Comparison of ENCODE assay signal across 15 cellular contexts in genomic region chr12:25328082-25328712, GRCh38.
DNase-seq lines count a peak whose midpoint lies in the region; ATAC-seq and TF ChIP-seq lines count a peak whose summit lies in the region.
"Had no signal": no experiment of that assay in that cellular context is flagged by ENCODE, and none has a peak within 500 bp of the region (broad histone marks: within the 10 kb centered on the region; RNA-seq: fewer than 3 reads in every experiment).

No MANE protein-coding gene starts in this region.

- H3K27ac ChIP-seq in A673 (ENCODE audit: low read depth, low read length, poor library complexity, severe bottlenecking) (no peak overlapping the region), GM23248 (no peak overlapping the region), fibroblast of lung (ENCODE audit: insufficient read depth, low read length) (no peak overlapping the region)

- ATAC-seq in HG03442 (IDR thresholded peaks at IDR 0.05; ENCODE audit: unreplicated experiment) = no peak
- no peak for ATAC-seq in stimulated activated memory B cell treated with anti-CD40 and anti-IgM and Interleukin-4, amounts not matched to agents 10 μg/mL and 1 μg/mL and 100 μg/mL, for 72 hours
- ATAC-seq: left cardiac atrium had no signal

- no peaks in the 10 kb centered on the region for H3K9me3 ChIP-seq in A673 (ENCODE audit: low read depth, low read length, poor library complexity, severe bottlenecking)
- no peaks in the 10 kb centered on the region for H3K9me3 ChIP-seq in GM23248 (ENCODE audit: low read depth)
- no peaks in the 10 kb centered on the region for H3K9me3 ChIP-seq in fibroblast of lung (ENCODE audit: control insufficient read depth, insufficient read depth, low read depth, low read length)

- H3K4me3 Mint-ChIP-seq in stimulated activated memory B cell treated with anti-CD40 and anti-IgM and Interleukin-4, amounts not matched to agents 10 μg/mL and 1 μg/mL and 100 μg/mL, for 72 hours = no peak overlapping the region
- H3K4me3 Mint-ChIP-seq: activated T-cell treated with anti-CD3 and anti-CD28 coated beads, Interleukin-2, amount 50 U/mL, for 24 hours; CD4-positive, CD25-positive, alpha-beta regulatory T cell; dendritic cell treated with granulocyte-macrophage colony-stimulating factor and Interleukin-4, amounts not matched to agents 40 ng/mL and 50 ng/mL, for 4 days; T-helper 1 cell treated with Interleukin-12 subunit alpha and Interleukin-12 subunit beta and Interleukin-4 antibody, amounts not matched to agents 30 μg/mL and 1 μg/mL, for 36 hours had no signal

- H3K9me3 Mint-ChIP-seq in stimulated activated memory B cell treated with anti-CD40 and anti-IgM and Interleukin-4, amounts not matched to agents 10 μg/mL and 1 μg/mL and 100 μg/mL, for 72 hours = no peaks in the 10 kb centered on the region
- H3K9me3 Mint-ChIP-seq: activated T-cell treated with anti-CD3 and anti-CD28 coated beads, Interleukin-2, amount 50 U/mL, for 24 hours; dendritic cell treated with granulocyte-macrophage colony-stimulating factor and Interleukin-4, amounts not matched to agents 40 ng/mL and 50 ng/mL, for 4 days; T-helper 1 cell treated with Interleukin-12 subunit alpha and Interleukin-12 subunit beta and Interleukin-4 antibody, amounts not matched to agents 30 μg/mL and 1 μg/mL, for 36 hours had no signal

- peaks cover 12% of the 10 kb centered on the region for H3F3A ChIP-seq in GM23248 (ENCODE audit: insufficient read depth)

- TF ChIP-seq CTCF in A673 (conservative IDR thresholded peaks at IDR 0.05; ENCODE audit: low read depth, low read length) (no peak), fibroblast of lung (conservative IDR thresholded peaks at IDR 0.05 in 1 of 2, IDR thresholded peaks at IDR 0.05 in 1 of 2; ENCODE audit: low read depth in 1 of 2, low read length in 2 of 2) (no peak)

- H3K9ac ChIP-seq in GM23248 (no peak overlapping the region), fibroblast of lung (ENCODE audit: insufficient read depth, low read length) (no peak overlapping the region)

- no peak overlapping the region for H3K27ac Mint-ChIP-seq in stimulated activated memory B cell treated with anti-CD40 and anti-IgM and Interleukin-4, amounts not matched to agents 10 μg/mL and 1 μg/mL and 100 μg/mL, for 72 hours
- H3K27ac Mint-ChIP-seq: activated T-cell treated with anti-CD3 and anti-CD28 coated beads, Interleukin-2, amount 50 U/mL, for 24 hours; CD4-positive, CD25-positive, alpha-beta regulatory T cell; dendritic cell treated with granulocyte-macrophage colony-stimulating factor and Interleukin-4, amounts not matched to agents 40 ng/mL and 50 ng/mL, for 4 days; T-helper 1 cell treated with Interleukin-12 subunit alpha and Interleukin-12 subunit beta and Interleukin-4 antibody, amounts not matched to agents 30 μg/mL and 1 μg/mL, for 36 hours had no signal

- no peaks in the 10 kb centered on the region for H3K9me2 ChIP-seq in GM23248 (ENCODE audit: insufficient read depth)

- H3K4me2 ChIP-seq in GM23248 (ENCODE audit: unreplicated experiment) (no peak overlapping the region), fibroblast of lung (ENCODE audit: extremely low read depth, insufficient read depth, low read length) (no peak overlapping the region)

- H3K27me3 ChIP-seq in A673 (replicated peaks; ENCODE audit: insufficient read depth, low read depth, low read length, poor library complexity) (no peaks in the 10 kb centered on the region), GM23248 (replicated peaks; ENCODE audit: insufficient read depth) (no peaks in the 10 kb centered on the region), fibroblast of lung (ENCODE audit: control insufficient read depth, insufficient read depth, low read length) (no peaks in the 10 kb centered on the region)

- POLR2A ChIA-PET in A673 (lab: Charles Lee; ENCODE audit: low non-redundant PET) = no interaction called here

- H3K36me3 Mint-ChIP-seq in stimulated activated memory B cell treated with anti-CD40 and anti-IgM and Interleukin-4, amounts not matched to agents 10 μg/mL and 1 μg/mL and 100 μg/mL, for 72 hours = no peaks in the 10 kb centered on the region
- H3K36me3 Mint-ChIP-seq: CD4-positive, CD25-positive, alpha-beta regulatory T cell had no signal

- H3K4me1 ChIP-seq in A673 (ENCODE audit: insufficient read depth, low read length, poor library complexity, severe bottlenecking) = no peaks in the 10 kb centered on the region
- H3K4me1 ChIP-seq in GM23248 (ENCODE audit: insufficient read depth) = peaks cover 11% of the 10 kb centered on the region
- H3K4me1 ChIP-seq in fibroblast of lung (ENCODE audit: control insufficient read depth, extremely low read depth, insufficient read depth, low read length) = peaks cover under 1% of the 10 kb centered on the region

- H3K27me3 Mint-ChIP-seq in stimulated activated memory B cell treated with anti-CD40 and anti-IgM and Interleukin-4, amounts not matched to agents 10 μg/mL and 1 μg/mL and 100 μg/mL, for 72 hours = no peaks in the 10 kb centered on the region
- H3K27me3 Mint-ChIP-seq: dendritic cell treated with granulocyte-macrophage colony-stimulating factor and Interleukin-4, amounts not matched to agents 40 ng/mL and 50 ng/mL, for 4 days had no signal

- H4K20me1 ChIP-seq in GM23248 (ENCODE audit: insufficient read depth) (no peaks in the 10 kb centered on the region), fibroblast of lung (ENCODE audit: control insufficient read depth, extremely low read depth, insufficient read depth, low read length) (no peaks in the 10 kb centered on the region)

- intact Hi-C loops in A673 (cut with micrococcal nuclease; ENCODE audit: unreplicated experiment) (no loop called here), posterior vena cava (cut with DNase I) (no loop called here)

- 37 to 41% methylated on average over 5 of the region's 5 CpGs for WGBS in GM23248 (ENCODE audit: low coverage in 1 of 2, low lambda C conversion rate in 2 of 2, missing lambda C conversion rate in 2 of 2), 2 experiments

- H3K36me3 ChIP-seq in A673 (ENCODE audit: insufficient read depth, low read length, poor library complexity, severe bottlenecking) (no peaks in the 10 kb centered on the region), GM23248 (ENCODE audit: low read depth) (no peaks in the 10 kb centered on the region), fibroblast of lung (ENCODE audit: control insufficient read depth, insufficient read depth, low read length) (no peaks in the 10 kb centered on the region)

- H3K4me3 ChIP-seq in A673 (ENCODE audit: low read depth, low read length, poor library complexity, severe bottlenecking) = no peak overlapping the region
- no peak overlapping the region for H3K4me3 ChIP-seq in GM23248
- H3K4me3 ChIP-seq in fibroblast of lung (replicated peaks in 1 of 4; ENCODE audit: control extremely low read depth in 1 of 4, insufficient read depth in 1 of 4, low read depth in 3 of 4, low read length in 4 of 4) = no peak overlapping the region

- no peaks in the 10 kb centered on the region for H3K79me2 ChIP-seq in GM23248 (ENCODE audit: insufficient read depth)
- no peaks in the 10 kb centered on the region for H3K79me2 ChIP-seq in fibroblast of lung (ENCODE audit: control insufficient read depth, insufficient read depth, low read length)

- DNase-seq in A673 (ENCODE audit: low spot score) (peak; percentile 55), GM23248 (peak; percentile 66), NCI-H774 (lab: John Stamatoyannopoulos, UW) (peak; percentile 89), fibroblast of lung (ENCODE audit: low read depth in 2 of 2) (peak; percentile 65), posterior vena cava (ENCODE audit: low spot score) (no peak)
- no peak for DNase-seq in stimulated activated CD4-positive, alpha-beta T cell treated with anti-CD3 and anti-CD28 coated beads, Interleukin-2, amount 100 ng/mL, for 48 hours
- DNase-seq: activated T-cell treated with anti-CD3 and anti-CD28 coated beads, Interleukin-2, amount 50 U/mL, for 24 hours; CD4-positive, CD25-positive, alpha-beta regulatory T cell; left cardiac atrium; NCI-H524; retina had no signal

- in situ Hi-C loops in GM23248 (cut with MboI) = no loop called here

- H2AFZ ChIP-seq in GM23248 (no peak overlapping the region), fibroblast of lung (ENCODE audit: low read length) (no peak overlapping the region)

- CTCF ChIA-PET in A673 (lab: Charles Lee) = no interaction called here

- peaks cover 13% of the 10 kb centered on the region for H3K4me1 Mint-ChIP-seq in stimulated activated memory B cell treated with anti-CD40 and anti-IgM and Interleukin-4, amounts not matched to agents 10 μg/mL and 1 μg/mL and 100 μg/mL, for 72 hours

- BruUV-seq in A673 (replicated peaks; lab: Mats Ljungman, UMichigan) = no TSS peak

Comparison
In these comparisons a context has a peak if more than half of its experiments do, and no peak if none do; other contexts are left out.
1. DNase-seq: peak in A673 (single experiment), GM23248 (single experiment), NCI-H774 (single experiment) and fibroblast of lung (2 of 2); none in posterior vena cava (single experiment) and stimulated activated CD4-positive, alpha-beta T cell treated with anti-CD3 and anti-CD28 coated beads, Interleukin-2, amount 100 ng/mL, for 48 hours (0 of 2).